23 cellular contexts compared by ENCODE assay signal in genomic region chr16:58716468-58716867, GRCh38.
"Had no signal": no experiment of that assay in that cellular context is flagged by ENCODE, and none has a peak within 500 bp of the region (broad histone marks: within the 10 kb centered on the region; RNA-seq: fewer than 3 reads in every experiment).

No MANE protein-coding gene starts in this region.

- H3K9me3 ChIP-seq: SJSA1 had no signal

- DNase-seq: activated CD4-positive, alpha-beta T cell treated with anti-CD3 and anti-CD28 coated beads for 4 hours; activated CD8-positive, alpha-beta memory T cell treated with anti-CD3 and anti-CD28 coated beads, Interleukin-2, amount 50 U/mL, for 4 hours; activated CD8-positive, alpha-beta T cell treated with anti-CD3 and anti-CD28 coated beads for 36 hours; activated T-cell treated with anti-CD3 and anti-CD28 coated beads, Interleukin-2, amount 50 U/mL, for 72 hours; brain microvascular endothelial cell; KG1; NCI-H1105 treated with DMSO at 0.1 percent for 48 hours; NCI-H1436 treated with DMSO at 0.1 percent for 48 hours; NCI-H187; NCI-H2081; NCI-H510A treated with DMSO at 0.1 percent for 48 hours; NCI-H69; NK-92 treated with Interleukin-12 subunit alpha and Interleukin-12 subunit beta, amount 100 ng/mL, for 24 hours; OCI-M1; RPMI8226; SHP77; SW 1271 had no signal

- H3K27ac ChIP-seq: brain microvascular endothelial cell, SJSA1 had no signal

- H3K27me3 Mint-ChIP-seq: activated CD8-positive, alpha-beta T cell treated with anti-CD3 and anti-CD28 coated beads for 36 hours; IgD-negative memory B cell had no signal

- H3K4me3 Mint-ChIP-seq: activated CD8-positive, alpha-beta T cell treated with anti-CD3 and anti-CD28 coated beads for 36 hours; activated T-cell treated with anti-CD3 and anti-CD28 coated beads, Interleukin-2, amount 50 U/mL, for 72 hours; IgD-negative memory B cell had no signal

- H3K4me1 ChIP-seq: SJSA1 had no signal

- H3K4me3 ChIP-seq: SJSA1 had no signal

- H3K4me1 Mint-ChIP-seq: IgD-negative memory B cell had no signal

- H3K9me3 Mint-ChIP-seq: activated CD8-positive, alpha-beta T cell treated with anti-CD3 and anti-CD28 coated beads for 36 hours; activated naive CD4-positive, alpha-beta T cell treated with anti-CD3 and anti-CD28 coated beads, Interleukin-2, amount 50 U/mL, for 72 hours; activated T-cell treated with anti-CD3 and anti-CD28 coated beads, Interleukin-2, amount 50 U/mL, for 72 hours; IgD-negative memory B cell had no signal

- ATAC-seq: activated CD4-positive, CD25-positive, alpha-beta regulatory T cell treated with anti-CD3 and anti-CD28 coated beads, Interleukin-2, amount 50 U/mL, for 24 hours; activated CD8-positive, alpha-beta T cell treated with anti-CD3 and anti-CD28 coated beads for 36 hours; activated naive CD4-positive, alpha-beta T cell treated with anti-CD3 and anti-CD28 coated beads, Interleukin-2, amount 50 U/mL, for 72 hours; activated T-cell treated with anti-CD3 and anti-CD28 coated beads, Interleukin-2, amount 50 U/mL, for 72 hours; Panc1; SK-N-SH treated with all-trans-retinoic acid at 6 μM for 48 hours had no signal

- H3K27ac Mint-ChIP-seq: activated CD8-positive, alpha-beta T cell treated with anti-CD3 and anti-CD28 coated beads for 36 hours; activated T-cell treated with anti-CD3 and anti-CD28 coated beads, Interleukin-2, amount 50 U/mL, for 72 hours had no signal

- H3K27me3 ChIP-seq: brain microvascular endothelial cell, SJSA1 had no signal
